Comparison of ENCODE assay signal across 9 cellular contexts in the genomic region with DNA sequence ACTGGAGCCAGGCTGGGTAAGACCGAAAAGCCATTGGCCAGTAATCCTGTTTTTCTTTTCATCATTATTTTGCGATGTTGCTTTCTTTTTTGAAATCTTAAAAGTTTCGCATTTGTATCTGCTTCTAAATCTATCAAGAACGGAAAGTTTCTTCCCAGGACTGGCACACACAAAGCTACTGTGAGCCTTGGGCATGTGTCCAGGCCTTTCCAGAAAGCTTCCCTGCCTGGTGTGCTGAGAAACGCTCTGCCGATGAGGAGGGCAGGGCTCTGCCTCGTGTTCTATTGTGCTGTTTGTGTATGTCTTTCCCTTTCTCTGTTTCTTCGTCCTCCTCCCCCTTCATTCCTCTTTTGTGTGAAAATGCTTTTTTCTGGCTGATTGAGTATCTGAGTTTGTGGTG.
DNase-seq lines count a peak whose midpoint lies in the region; ATAC-seq and TF ChIP-seq lines count a peak whose summit lies in the region.
"Had no signal": no experiment of that assay in that cellular context is flagged by ENCODE, and none has a peak within 500 bp of the region (broad histone marks: within the 10 kb centered on the region; RNA-seq: fewer than 3 reads in every experiment).

No MANE protein-coding gene starts in this region.

- DNase-seq in amniotic epithelial cell (ENCODE audit: low read depth) (peak; percentile 60), fibroblast of the aortic adventitia (ENCODE audit: low read depth) (peak; percentile 90), neural progenitor cell (ENCODE audit: low spot score) (peak; percentile 36), upper lobe of right lung (peak; percentile 68)
- no peak for DNase-seq in activated naive CD4-positive, alpha-beta T cell (lab: John Stamatoyannopoulos, UW)
- DNase-seq: Kasumi-1, RPMI8226 had no signal

- H3K4me2 ChIP-seq in neural progenitor cell, result no peak overlapping the region

- no peak for TF ChIP-seq CTCF in fibroblast of the aortic adventitia (IDR thresholded peaks at IDR 0.05; ENCODE audit: insufficient read depth, low read length)
- TF ChIP-seq CTCF in neural progenitor cell (IDR thresholded peaks at IDR 0.05), result no peak
- no peak for TF ChIP-seq CTCF in upper lobe of right lung (IDR thresholded peaks at IDR 0.05)

- no peak overlapping the region for H3K4me3 Mint-ChIP-seq in neural progenitor cell

- H3K27ac ChIP-seq in neural progenitor cell, result peak overlapping the region; percentile 5
- peak overlapping the region; percentile 67 for H3K27ac ChIP-seq in upper lobe of right lung

- no peak overlapping the region for H2AFZ ChIP-seq in neural progenitor cell (replicated peaks)

- H3K4me1 ChIP-seq in neural progenitor cell, result peaks cover 25% of the 10 kb centered on the region
- peaks cover 78% of the 10 kb centered on the region for H3K4me1 ChIP-seq in upper lobe of right lung

- H3F3A ChIP-seq in neural progenitor cell (ENCODE audit: low read depth), result no peaks in the 10 kb centered on the region

- ATAC-seq in upper lobe of right lung, result peak; percentile 77
- no peak for ATAC-seq in GM18870 (IDR thresholded peaks at IDR 0.05; ENCODE audit: unreplicated experiment)
- no peak for ATAC-seq in GM21717 (IDR thresholded peaks at IDR 0.05; ENCODE audit: unreplicated experiment)

- H3K79me2 ChIP-seq in neural progenitor cell (ENCODE audit: low read depth), result no peaks in the 10 kb centered on the region

- H3K27me3 ChIP-seq in neural progenitor cell (no peaks in the 10 kb centered on the region), upper lobe of right lung (no peaks in the 10 kb centered on the region)

- intact Hi-C loops in upper lobe of right lung (cut with DNase I), result no loop called here

- H3K9me3 ChIP-seq in neural progenitor cell (ENCODE audit: low read depth) (no peaks in the 10 kb centered on the region), upper lobe of right lung (no peaks in the 10 kb centered on the region)

- no peaks in the 10 kb centered on the region for H3K27me3 Mint-ChIP-seq in neural progenitor cell (ENCODE audit: insufficient read depth, low read depth)

- no peaks in the 10 kb centered on the region for H4K20me1 ChIP-seq in neural progenitor cell (ENCODE audit: low read depth)

- peaks cover 62% of the 10 kb centered on the region for H3K4me1 Mint-ChIP-seq in neural progenitor cell

- no peak overlapping the region for H3K9ac ChIP-seq in neural progenitor cell

- peaks cover 39% of the 10 kb centered on the region for H3K36me3 Mint-ChIP-seq in neural progenitor cell

- H3K27ac Mint-ChIP-seq in neural progenitor cell, result peak overlapping the region; percentile 96

- H3K9me3 Mint-ChIP-seq in neural progenitor cell, result no peaks in the 10 kb centered on the region

- H3K36me3 ChIP-seq in neural progenitor cell (no peaks in the 10 kb centered on the region), upper lobe of right lung (peaks cover 4% of the 10 kb centered on the region)

- H3K4me3 ChIP-seq in fibroblast of the aortic adventitia (ENCODE audit: low read depth, low read length) (peak overlapping the region; percentile 38), neural progenitor cell (no peak overlapping the region), upper lobe of right lung (peak overlapping the region; percentile 3)

Comparison
In these comparisons a context has a peak if more than half of its experiments do, and no peak if none do; other contexts are left out.
1. DNase-seq: peak in amniotic epithelial cell (single experiment), fibroblast of the aortic adventitia (single experiment), neural progenitor cell (single experiment) and upper lobe of right lung (single experiment); none in activated naive CD4-positive, alpha-beta T cell (0 of 4).